14 cellular contexts compared by ENCODE assay signal in the genomic region with DNA sequence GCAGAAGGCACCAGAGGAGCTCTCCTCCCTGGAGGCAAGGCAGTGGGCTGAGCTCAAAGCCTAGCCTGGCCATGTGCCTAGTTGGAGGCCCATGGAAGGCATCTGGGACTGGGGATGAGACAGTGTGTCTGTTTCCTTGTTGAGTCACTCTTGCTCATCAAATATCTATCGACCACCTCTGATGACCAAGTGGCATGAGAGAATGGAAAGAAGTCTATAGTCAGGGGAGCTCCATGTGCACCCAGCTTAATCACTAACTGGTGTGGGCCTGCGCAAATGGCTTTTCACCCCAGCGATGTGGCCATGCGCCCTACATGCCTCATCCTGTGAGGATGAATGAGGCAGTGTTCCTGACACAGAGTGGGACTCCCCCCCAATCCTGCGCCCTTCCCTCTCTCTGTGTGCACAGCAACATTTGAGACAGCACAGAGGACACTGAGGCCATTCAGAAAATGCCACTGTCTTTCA.
DNase-seq lines count a peak whose midpoint lies in the region; ATAC-seq and TF ChIP-seq lines count a peak whose summit lies in the region.
"Had no signal": no experiment of that assay in that cellular context is flagged by ENCODE, and none has a peak within 500 bp of the region (broad histone marks: within the 10 kb centered on the region; RNA-seq: fewer than 3 reads in every experiment).

No MANE protein-coding gene starts in this region.

- no peak overlapping the region for H3K27ac ChIP-seq in vagina
- H3K27ac ChIP-seq in ascending aorta = no peak overlapping the region

- TF ChIP-seq POLR2A in vagina (IDR thresholded peaks at IDR 0.05) = no peak

- H3K4me1 ChIP-seq in BE2C (peaks cover 52% of the 10 kb centered on the region), vagina (no peaks in the 10 kb centered on the region), ascending aorta (no peaks in the 10 kb centered on the region)

- H3K4me3 ChIP-seq in BE2C (ENCODE audit: low read depth, low read length) (no peak overlapping the region), vagina (no peak overlapping the region), ascending aorta (no peak overlapping the region)
- H3K4me3 ChIP-seq: GM12878 had no signal

- intact Hi-C loops in vagina (cut with DNase I) = no loop called here
- intact Hi-C loops in ascending aorta (cut with DNase I) = no loop called here

- no peaks in the 10 kb centered on the region for H3K27me3 ChIP-seq in BE2C
- no peaks in the 10 kb centered on the region for H3K27me3 ChIP-seq in vagina
- H3K27me3 ChIP-seq in ascending aorta = no peaks in the 10 kb centered on the region

- TF ChIP-seq CTCF in BE2C (IDR thresholded peaks at IDR 0.05; ENCODE audit: low read depth, low read length) (no peak), vagina (IDR thresholded peaks at IDR 0.05) (no peak), ascending aorta (IDR thresholded peaks at IDR 0.05) (no peak)

- DNase-seq in BE2C (peak; percentile 20), RPMI7951 (ENCODE audit: low read depth) (peak; percentile 94), fibroblast of the conjunctiva (ENCODE audit: low read depth) (peak; percentile 24), pons (ENCODE audit: low spot score) (peak; percentile 95), vagina (ENCODE audit: extremely low spot score in 2 of 2) (no peak), ascending aorta (ENCODE audit: low spot score in 2 of 2) (no peak)
- DNase-seq: activated CD4-positive, alpha-beta T cell treated with anti-CD3 and anti-CD28 coated beads, Interleukin-2, amount 10 ng/mL, durations not matched to agents 7 days and 5 days; activated effector memory CD4-positive, alpha-beta T cell treated with Interleukin-2 at 50 U/mL for 16 hours; naive thymus-derived CD4-positive, alpha-beta T cell; NCI-H1092 treated with DMSO at 0.1 percent for 48 hours; stimulated activated naive CD8-positive, alpha-beta T cell treated with anti-CD3 and anti-CD28 coated beads, Interleukin-15, Interleukin-2, amounts not matched to agents 100 U/mL and 50 U/mL, for 24 hours had no signal

- H3K36me3 ChIP-seq in BE2C = no peaks in the 10 kb centered on the region
- H3K36me3 ChIP-seq in vagina = no peaks in the 10 kb centered on the region
- no peaks in the 10 kb centered on the region for H3K36me3 ChIP-seq in ascending aorta

- H3K9me3 ChIP-seq in BE2C = no peaks in the 10 kb centered on the region
- H3K9me3 ChIP-seq in vagina = no peaks in the 10 kb centered on the region
- H3K9me3 ChIP-seq in ascending aorta = no peaks in the 10 kb centered on the region

- ATAC-seq in HG02798 (IDR thresholded peaks at IDR 0.05; ENCODE audit: poor library complexity, unreplicated experiment) (no peak), GM19328 (IDR thresholded peaks at IDR 0.05; ENCODE audit: unreplicated experiment) (no peak)
- ATAC-seq: GM12878; naive thymus-derived CD4-positive, alpha-beta T cell; stimulated activated naive CD8-positive, alpha-beta T cell treated with anti-CD3 and anti-CD28 coated beads, Interleukin-15, Interleukin-2, amounts not matched to agents 100 U/mL and 50 U/mL, for 24 hours had no signal

Comparison
In these comparisons a context has a peak if more than half of its experiments do, and no peak if none do; other contexts are left out.
1. DNase-seq: peak in BE2C (single experiment), RPMI7951 (single experiment), fibroblast of the conjunctiva (single experiment) and pons (single experiment); none in vagina (0 of 2) and ascending aorta (0 of 2).